ENCODE assay signal across 22 cellular contexts in genomic region chr11:43072096-43072495, GRCh38.
"Had no signal": no experiment of that assay in that cellular context is flagged by ENCODE, and none has a peak within 500 bp of the region (broad histone marks: within the 10 kb centered on the region; RNA-seq: fewer than 3 reads in every experiment).

No MANE protein-coding gene starts in this region.

- H3K4me1 Mint-ChIP-seq: activated naive CD4-positive, alpha-beta T cell treated with anti-CD3 and anti-CD28 coated beads, Interleukin-2, amount 50 U/mL, for 24 hours; memory B cell; nephron had no signal

- H3K27me3 ChIP-seq: adrenal gland, tibial nerve, vagina had no signal

- H3K36me3 Mint-ChIP-seq: activated naive CD4-positive, alpha-beta T cell treated with anti-CD3 and anti-CD28 coated beads, Interleukin-2, amount 50 U/mL, for 24 hours; memory B cell had no signal

- H3K27me3 Mint-ChIP-seq: activated naive CD4-positive, alpha-beta T cell treated with anti-CD3 and anti-CD28 coated beads, Interleukin-2, amount 50 U/mL, for 24 hours; effector memory CD8-positive, alpha-beta T cell; memory B cell had no signal

- H3K4me3 Mint-ChIP-seq: activated naive CD4-positive, alpha-beta T cell treated with anti-CD3 and anti-CD28 coated beads, Interleukin-2, amount 50 U/mL, for 24 hours; effector memory CD8-positive, alpha-beta T cell; memory B cell; nephron; T-helper 2 cell treated with Interferon-gamma antibody and Interleukin-4, amounts not matched to agents 5 μg/mL and 100 μg/mL, for 36 hours had no signal

- H3K36me3 ChIP-seq: adrenal gland, tibial nerve, vagina had no signal

- H3K27ac Mint-ChIP-seq: activated naive CD4-positive, alpha-beta T cell treated with anti-CD3 and anti-CD28 coated beads, Interleukin-2, amount 50 U/mL, for 24 hours; effector memory CD8-positive, alpha-beta T cell; memory B cell; nephron; progenitor cell of endocrine pancreas; T-helper 2 cell treated with Interferon-gamma antibody and Interleukin-4, amounts not matched to agents 5 μg/mL and 100 μg/mL, for 36 hours had no signal

- DNase-seq: activated effector memory CD4-positive, alpha-beta T cell treated with Interleukin-2 at 50 U/mL for 16 hours; activated T-cell treated with anti-CD3 and anti-CD28 coated beads, Interleukin-2, amount 50 U/mL, for 1 hour; adrenal gland; dermis blood vessel endothelial cell; effector memory CD8-positive, alpha-beta T cell; kidney; left ventricle myocardium superior; occipital lobe; right cardiac atrium; stimulated activated CD4-positive, alpha-beta T cell treated with anti-CD3 and anti-CD28 coated beads, Interleukin-15, amount 100 ng/mL, for 24 hours; stimulated activated CD4-positive, alpha-beta T cell treated with anti-CD3 and anti-CD28 coated beads, Interleukin-4, amount 100 ng/mL, for 24 hours; stimulated activated naive CD4-positive, alpha-beta T cell; substantia nigra had no signal

- H3K4me1 ChIP-seq: adrenal gland, tibial nerve, vagina had no signal

- H3K4me3 ChIP-seq: adrenal gland, skin epidermis, tibial nerve, vagina had no signal

- ATAC-seq: effector memory CD8-positive, alpha-beta T cell; left ventricle myocardium superior; right cardiac atrium had no signal

- H3K9me3 ChIP-seq: adrenal gland, tibial nerve, vagina had no signal

- H3K27ac ChIP-seq: adrenal gland, epithelial cell of prostate, skin epidermis, tibial nerve, vagina had no signal
